Comparison of ENCODE assay signal across 13 cellular contexts in genomic region chr5:93601433-93602175, GRCh38. TPM values are rescaled to one million over a fixed set of nuclear protein-coding genes. Genes with fewer than 3 reads are reported as not detected.
A peak's percentile ranks its signal among the peaks of the same experiment; 100 is the strongest.
DNase-seq lines count a peak whose midpoint lies in the region; ATAC-seq and TF ChIP-seq lines count a peak whose summit lies in the region.
"Had no signal": no experiment of that assay in that cellular context is flagged by ENCODE, and none has a peak within 500 bp of the region (broad histone marks: within the 10 kb centered on the region; RNA-seq: fewer than 3 reads in every experiment).

No MANE protein-coding gene starts in this region.

- H3K4me1 ChIP-seq in thyroid gland: peaks cover 0 to 15% of the 10 kb centered on the region in 2 donors

- peak overlapping the region; percentile 66 for H3K9ac ChIP-seq in SK-N-MC (ENCODE audit: insufficient read length)

- H3K36me3 Mint-ChIP-seq in T-helper 1 cell treated with Interleukin-12 subunit alpha and Interleukin-12 subunit beta and Interleukin-4 antibody, amounts not matched to agents 30 μg/mL and 1 μg/mL, for 36 hours (ENCODE audit: low read depth): peaks cover 2% of the 10 kb centered on the region
- H3K36me3 Mint-ChIP-seq in stimulated activated naive B cell treated with anti-CD40 and anti-IgM and Interleukin-4, amounts not matched to agents 10 μg/mL and 1 μg/mL and 100 μg/mL, for 72 hours: peaks cover 2 to 10% of the 10 kb centered on the region in 2 donors

- DNase-seq in T-helper 1 cell (no peak), SK-N-MC (ENCODE audit: low read depth, low spot score) (peak; percentile 80), fibroblast of villous mesenchyme (ENCODE audit: low read depth) (peak; percentile 90), SHP77 (lab: John Stamatoyannopoulos, UW) (no peak), thyroid gland (no peak), pons (ENCODE audit: low spot score) (no peak)
- no peak for DNase-seq in stimulated activated naive B cell treated with anti-CD40 and anti-IgM and Interleukin-4, amounts not matched to agents 10 μg/mL and 1 μg/mL and 100 μg/mL, for 72 hours
- DNase-seq: ACHN; activated B cell treated with CpG ODN at 0.5 μM for 24 hours; activated naive CD4-positive, alpha-beta T cell; stimulated activated CD4-positive, alpha-beta T cell treated with anti-CD3 and anti-CD28 coated beads, Interleukin-12 subunit alpha, Interleukin-12 subunit beta, amount 100 ng/mL, for 4 hours; stimulated activated CD8-positive, alpha-beta memory T cell treated with anti-CD3 and anti-CD28 coated beads, Interleukin-4, amount 100 ng/mL, for 48 hours had no signal

- no peak for TF ChIP-seq POLR2A in thyroid gland (IDR thresholded peaks at IDR 0.05)

- H3K4me3 ChIP-seq in SK-N-MC (peak overlapping the region; percentile 82), fibroblast of villous mesenchyme (ENCODE audit: low read depth, low read length) (peak overlapping the region; percentile 45), thyroid gland (replicated peaks in 1 of 3) (no peak overlapping the region)

- TF ChIP-seq CTCF in fibroblast of villous mesenchyme (IDR thresholded peaks at IDR 0.05; ENCODE audit: insufficient read depth, low read depth, low read length) (no peak), thyroid gland (IDR thresholded peaks at IDR 0.05) (no peak)

- no peak overlapping the region for H3K4me3 Mint-ChIP-seq in T-helper 1 cell treated with Interleukin-12 subunit alpha and Interleukin-12 subunit beta and Interleukin-4 antibody, amounts not matched to agents 30 μg/mL and 1 μg/mL, for 36 hours
- no peak overlapping the region for H3K4me3 Mint-ChIP-seq in stimulated activated naive B cell treated with anti-CD40 and anti-IgM and Interleukin-4, amounts not matched to agents 10 μg/mL and 1 μg/mL and 100 μg/mL, for 72 hours
- H3K4me3 Mint-ChIP-seq: activated B cell treated with CpG ODN at 0.5 μM for 24 hours had no signal

- H3K36me3 ChIP-seq in SK-N-MC (ENCODE audit: insufficient read depth, low read length) (no peaks in the 10 kb centered on the region), thyroid gland (no peaks in the 10 kb centered on the region)

- H3K27me3 ChIP-seq in thyroid gland: peaks cover 65% of the 10 kb centered on the region

- peaks cover 35% of the 10 kb centered on the region for H3K27me3 Mint-ChIP-seq in T-helper 1 cell treated with Interleukin-12 subunit alpha and Interleukin-12 subunit beta and Interleukin-4 antibody, amounts not matched to agents 30 μg/mL and 1 μg/mL, for 36 hours (ENCODE audit: low read depth)
- H3K27me3 Mint-ChIP-seq in stimulated activated naive B cell treated with anti-CD40 and anti-IgM and Interleukin-4, amounts not matched to agents 10 μg/mL and 1 μg/mL and 100 μg/mL, for 72 hours: peaks cover 32 to 34% of the 10 kb centered on the region in 2 donors

- intact Hi-C loops in thyroid gland (cut with DNase I): loop anchor here (10.0 kb wide), 1 partner anchor 303 kb away; no protein-coding TSS in a partner anchor

- no peaks in the 10 kb centered on the region for H3K4me1 Mint-ChIP-seq in T-helper 1 cell treated with Interleukin-12 subunit alpha and Interleukin-12 subunit beta and Interleukin-4 antibody, amounts not matched to agents 30 μg/mL and 1 μg/mL, for 36 hours (ENCODE audit: low read depth)
- H3K4me1 Mint-ChIP-seq in stimulated activated naive B cell treated with anti-CD40 and anti-IgM and Interleukin-4, amounts not matched to agents 10 μg/mL and 1 μg/mL and 100 μg/mL, for 72 hours: peaks cover 4 to 16% of the 10 kb centered on the region in 2 donors

- WGBS in thyroid gland, 2 donors: 31 to 38% methylated on average over 11 of the region's 11 CpGs

- H3K27ac Mint-ChIP-seq in T-helper 1 cell treated with Interleukin-12 subunit alpha and Interleukin-12 subunit beta and Interleukin-4 antibody, amounts not matched to agents 30 μg/mL and 1 μg/mL, for 36 hours: peak overlapping the region; percentile 71
- H3K27ac Mint-ChIP-seq in stimulated activated naive B cell treated with anti-CD40 and anti-IgM and Interleukin-4, amounts not matched to agents 10 μg/mL and 1 μg/mL and 100 μg/mL, for 72 hours: peak overlapping the region; percentile 67
- H3K27ac Mint-ChIP-seq: activated B cell treated with CpG ODN at 0.5 μM for 24 hours had no signal

- H3K9me3 ChIP-seq in SK-N-MC (ENCODE audit: low read depth, low read length) (no peaks in the 10 kb centered on the region), thyroid gland (no peaks in the 10 kb centered on the region)

- H3K9me3 Mint-ChIP-seq in T-helper 1 cell treated with Interleukin-12 subunit alpha and Interleukin-12 subunit beta and Interleukin-4 antibody, amounts not matched to agents 30 μg/mL and 1 μg/mL, for 36 hours: no peaks in the 10 kb centered on the region
- H3K9me3 Mint-ChIP-seq in stimulated activated naive B cell treated with anti-CD40 and anti-IgM and Interleukin-4, amounts not matched to agents 10 μg/mL and 1 μg/mL and 100 μg/mL, for 72 hours: peaks cover 0 to 3% of the 10 kb centered on the region in 2 donors

- H3K27ac ChIP-seq in SK-N-MC (peak overlapping the region; percentile 98), thyroid gland (no peak overlapping the region)

- ATAC-seq in stimulated activated naive B cell treated with anti-CD40 and anti-IgM and Interleukin-4, amounts not matched to agents 10 μg/mL and 1 μg/mL and 100 μg/mL, for 72 hours (replicated peaks): no peak

RNA-seq across cellular contexts. Expression of gene NR2F1, which starts 18.6 kb away (rescaled TPM):
- 29.8 and 68.3 TPM in 2 replicates for total RNA-seq in fibroblast of villous mesenchyme
- 10 to 100 TPM; 25.8 to 43.3 (median 37.5) TPM for total RNA-seq in thyroid gland
- total RNA-seq: activated B cell treated with CpG ODN at 0.5 μM for 24 hours had no signal

RNA-seq across cellular contexts. Expression of gene NR2F1-AS1, which starts 20.6 kb away (rescaled TPM):
- total RNA-seq in fibroblast of villous mesenchyme (27.6 and 30.3 TPM in 2 replicates), thyroid gland (10 to 100 TPM in 2 of 4 donors, 1 to 10 TPM in 2; 4.1 to 13.8 (median 10.1) TPM)
- total RNA-seq: activated B cell treated with CpG ODN at 0.5 μM for 24 hours had no signal

Comparison
In these comparisons a context has a peak if more than half of its experiments do, and no peak if none do; other contexts are left out.
1. DNase-seq: peak in SK-N-MC (single experiment) and fibroblast of villous mesenchyme (single experiment); none in T-helper 1 cell (0 of 5), stimulated activated naive B cell treated with anti-CD40 and anti-IgM and Interleukin-4, amounts not matched to agents 10 μg/mL and 1 μg/mL and 100 μg/mL, for 72 hours (single experiment), SHP77 (0 of 2), thyroid gland (0 of 2) and pons (single experiment).
2. H3K4me3 ChIP-seq: peak in SK-N-MC (single experiment) and fibroblast of villous mesenchyme (single experiment); none in thyroid gland (0 of 3).